ENCODE assay signal across 1 cellular context in genomic region chr3:17094551-17094950, GRCh38.
TF ChIP-seq lines count a peak whose summit lies in the region.

No MANE protein-coding gene starts in this region.

TF ChIP-seq in WTC11, 78 proteins besides CTCF, POLR2A, EP300 and RAD21 (continued from another document):
- TF ChIP-seq FOXK1 (CRISPR knock-in tag; IDR thresholded peaks at IDR 0.05) = peak; percentile 31; the same call in 1 of the 2 replicates
